25 cellular contexts compared by ENCODE assay signal in genomic region chr7:93004906-93005305, GRCh38.
"Had no signal": no experiment of that assay in that cellular context is flagged by ENCODE, and none has a peak within 500 bp of the region (broad histone marks: within the 10 kb centered on the region; RNA-seq: fewer than 3 reads in every experiment).

No MANE protein-coding gene starts in this region.

- H3K27ac Mint-ChIP-seq: immature natural killer cell, mesothelial cell of epicardium, naive B cell had no signal

- H2AFZ ChIP-seq: hepatocyte had no signal

- H3K9me3 ChIP-seq: esophagus muscularis mucosa, gastroesophageal sphincter, heart left ventricle, left lung, lower lobe of right lung, mucosa of descending colon had no signal

- H3K4me3 Mint-ChIP-seq: immature natural killer cell, mesothelial cell of epicardium, naive B cell had no signal

- H3K27me3 Mint-ChIP-seq: naive B cell had no signal

- FAIRE-seq: colon, frontal cortex, islet of Langerhans, keratinocyte had no signal

- H3K36me3 Mint-ChIP-seq: immature natural killer cell, mesothelial cell of epicardium, naive B cell had no signal

- H3K27me3 ChIP-seq: esophagus muscularis mucosa, foreskin keratinocyte, gastroesophageal sphincter, hepatocyte, left lung had no signal

- H3K9me3 Mint-ChIP-seq: immature natural killer cell, naive B cell had no signal

- H3K36me3 ChIP-seq: esophagus muscularis mucosa, gastroesophageal sphincter, heart left ventricle, left lung, lower lobe of right lung had no signal

- H3K4me1 ChIP-seq: esophagus muscularis mucosa, foreskin keratinocyte, gastroesophageal sphincter, heart left ventricle, left lung, lower lobe of right lung had no signal

- H3K79me2 ChIP-seq: hepatocyte had no signal

- DNase-seq: dermis blood vessel endothelial cell; dorsolateral prefrontal cortex; effector CD4-positive, alpha-beta T cell; effector memory CD4-positive, alpha-beta T cell; foreskin keratinocyte; heart left ventricle; hypothalamus; immature natural killer cell; left cardiac atrium; left lung; left ventricle myocardium superior; lower lobe of right lung; mesenchymal stem cell; mucosa of descending colon; naive B cell had no signal

- H3K4me3 ChIP-seq: coronary artery, dorsolateral prefrontal cortex, esophagus muscularis mucosa, gastroesophageal sphincter, heart left ventricle, hepatocyte, left lung, lower lobe of right lung, mucosa of descending colon had no signal

- H3K27ac ChIP-seq: coronary artery, dorsolateral prefrontal cortex, epithelial cell of prostate, esophagus muscularis mucosa, foreskin keratinocyte, gastroesophageal sphincter, heart left ventricle, hepatocyte, left lung, lower lobe of right lung had no signal

- H3K4me2 ChIP-seq: hepatocyte had no signal

- H3K4me1 Mint-ChIP-seq: immature natural killer cell, mesothelial cell of epicardium, naive B cell had no signal
